Comparison of ENCODE assay signal across 8 cellular contexts in the genomic region with DNA sequence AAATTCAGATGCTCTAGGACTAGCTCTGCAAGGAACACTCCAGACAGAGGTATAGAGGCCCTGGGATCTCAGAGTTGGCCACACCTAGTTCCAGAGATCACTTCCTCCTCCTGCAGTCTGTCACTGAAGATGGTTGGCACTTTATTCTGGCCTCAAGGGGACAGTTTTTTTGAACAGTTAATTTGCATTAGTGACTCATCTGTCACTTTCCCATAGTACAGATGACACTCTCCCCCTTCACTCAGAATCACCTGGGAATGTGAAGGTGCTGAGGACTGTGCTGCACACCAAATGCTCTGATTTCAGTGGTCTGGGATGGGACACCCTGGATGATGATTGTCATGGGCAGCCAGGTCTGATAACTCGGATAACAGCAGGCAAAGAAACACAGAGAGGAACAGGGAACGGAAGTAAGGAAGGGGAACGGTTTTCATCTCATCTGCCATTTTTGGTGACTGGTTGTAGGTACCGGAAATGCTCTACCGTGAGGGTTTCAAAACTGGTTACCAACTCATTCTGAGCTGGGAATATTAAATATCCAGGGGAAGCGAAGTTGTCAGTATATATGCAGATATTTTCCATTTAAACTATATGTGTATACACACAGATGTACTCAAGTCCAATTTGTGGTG.
DNase-seq lines count a peak whose midpoint lies in the region; ATAC-seq and TF ChIP-seq lines count a peak whose summit lies in the region.
"Had no signal": no experiment of that assay in that cellular context is flagged by ENCODE, and none has a peak within 500 bp of the region (broad histone marks: within the 10 kb centered on the region; RNA-seq: fewer than 3 reads in every experiment).

No MANE protein-coding gene starts in this region.

- H2AFZ ChIP-seq in H9 (ENCODE audit: low read length), result no peak overlapping the region

- H3K23me2 ChIP-seq in H9 (ENCODE audit: insufficient read length, low read depth, low read length, poor library complexity, severe bottlenecking), result no peaks in the 10 kb centered on the region

- H3K14ac ChIP-seq in H9 (ENCODE audit: insufficient read depth, low read length), result no peak overlapping the region

- H3K9me3 Mint-ChIP-seq in H9 (no peaks in the 10 kb centered on the region), natural killer cell (no peaks in the 10 kb centered on the region)

- H3K23ac ChIP-seq in H9 (ENCODE audit: insufficient read length, low read depth, low read length), result no peak overlapping the region

- no peaks in the 10 kb centered on the region for H3K9me3 ChIP-seq in H9 (ENCODE audit: control insufficient read depth, low read depth, low read length)

- H3K79me2 ChIP-seq in H9 (ENCODE audit: insufficient read depth, low read length), result no peaks in the 10 kb centered on the region

- H3K4me1 ChIP-seq in H9 (ENCODE audit: insufficient read depth, low read length), result peaks cover 25% of the 10 kb centered on the region

- H3K56ac ChIP-seq in H9 (ENCODE audit: insufficient read length, low read depth, low read length), result no peak overlapping the region

- H2AK5ac ChIP-seq in H9 (ENCODE audit: insufficient read length, low read length), result peak overlapping the region; percentile 44

- no peak overlapping the region for H4K5ac ChIP-seq in H9 (ENCODE audit: insufficient read length, low read depth, low read length)

- H2BK120ac ChIP-seq in H9 (ENCODE audit: low read depth, low read length, poor library complexity, severe bottlenecking), result no peak overlapping the region

- H3K4me3 Mint-ChIP-seq in H9 (peak overlapping the region in 1 of 2 experiments; percentile 22; a peak in 1 of 5 replicates), natural killer cell (peak overlapping the region; percentile 11)

- H3K9ac ChIP-seq in H9 (ENCODE audit: extremely low read depth, insufficient read length, low read length), result no peak overlapping the region

- no peak overlapping the region for H2BK20ac ChIP-seq in H9 (ENCODE audit: low read depth, low read length, poor library complexity, severe bottlenecking)

- no peak overlapping the region for H4K8ac ChIP-seq in H9 (replicated peaks; ENCODE audit: insufficient read length, low read depth, low read length)

- H3K27me3 Mint-ChIP-seq in H9 (ENCODE audit: low read depth) (no peaks in the 10 kb centered on the region), natural killer cell (ENCODE audit: low read depth in 2 of 2) (no peaks in the 10 kb centered on the region)

- peak overlapping the region; percentile 59 for H4K91ac ChIP-seq in H9 (ENCODE audit: insufficient read length, low read depth, low read length)

- peak overlapping the region; percentile 46 for H3K18ac ChIP-seq in H9 (ENCODE audit: insufficient read length, low read depth, low read length)

- DNase-seq in H9 (no peak), natural killer cell (no peak), DMS153 treated with DMSO at 0.1 percent for 48 hours (lab: John Stamatoyannopoulos, UW; ENCODE audit: unreplicated experiment) (no peak), NCI-H1694 (lab: John Stamatoyannopoulos, UW) (no peak), UCSD-AML1 (lab: John Stamatoyannopoulos, UW; ENCODE audit: unreplicated experiment) (no peak)
- DNase-seq: activated effector memory CD4-positive, alpha-beta T cell treated with anti-CD3 and anti-CD28 coated beads, Interleukin-2, amount 50 U/mL, for 16 hours had no signal

- no peak overlapping the region for H2BK5ac ChIP-seq in H9 (ENCODE audit: insufficient read length, low read length)

- no peaks in the 10 kb centered on the region for H3K27me3 ChIP-seq in H9 (ENCODE audit: insufficient read depth, low read length)

- H3K4ac ChIP-seq in H9 (ENCODE audit: low read depth, low read length), result no peak overlapping the region

- no peaks in the 10 kb centered on the region for H4K20me1 ChIP-seq in H9 (ENCODE audit: control insufficient read depth, insufficient read depth, insufficient read length)

- TF ChIP-seq CTCF in H9 (conservative IDR thresholded peaks at IDR 0.05) (no peak), natural killer cell (IDR thresholded peaks at IDR 0.05) (no peak)

- H3K27ac Mint-ChIP-seq in H9 (peak overlapping the region; percentile 77 to 98 (median 81); a peak in 6 of 7 replicates), natural killer cell (peak overlapping the region in 1 of 2 donors; percentile 16)

- WGBS in H9 (ENCODE audit: extremely low coverage, insufficient read length, low lambda C conversion rate), result no CpG with 5 or more reads among the region's 6 CpGs

- H3K27ac ChIP-seq in H9 (ENCODE audit: insufficient read length, low read depth, low read length), result peak overlapping the region; percentile 71

- peak overlapping the region; percentile 4 for H3K4me2 ChIP-seq in H9 (ENCODE audit: insufficient read depth, insufficient read length, low read length)

- H3K79me1 ChIP-seq in H9 (ENCODE audit: insufficient read depth, low read depth, low read length, poor library complexity, severe bottlenecking), result no peaks in the 10 kb centered on the region

- H3K36me3 Mint-ChIP-seq in H9 (ENCODE audit: insufficient read depth in 1 of 3, low read depth in 3 of 3) (no peaks in the 10 kb centered on the region; a peak in 1 of 7 replicates), natural killer cell (peaks cover 20% of the 10 kb centered on the region)

- H2BK12ac ChIP-seq in H9 (ENCODE audit: insufficient read length, low read depth, low read length), result no peak overlapping the region

- no peak overlapping the region for H3T11ph ChIP-seq in H9 (ENCODE audit: low read length)

- intact Hi-C loops in natural killer cell (cut with micrococcal nuclease), result no loop called here

- peak; percentile 93 for ATAC-seq in GM19043 (IDR thresholded peaks at IDR 0.05; ENCODE audit: low read depth, unreplicated experiment)
- peak; percentile 98 for ATAC-seq in HG03575 (IDR thresholded peaks at IDR 0.05; ENCODE audit: extremely low read depth, insufficient number of reproducible peaks, low FRiP score, unreplicated experiment)
- ATAC-seq in natural killer cell, result no peak

- H3K4me1 Mint-ChIP-seq in H9 (peaks cover 74 to 77% of the 10 kb centered on the region in 2 experiments), natural killer cell (peaks cover 12 to 18% of the 10 kb centered on the region in 2 donors)

- H2BK15ac ChIP-seq in H9 (ENCODE audit: low read depth, low read length), result no peak overlapping the region

Comparison
In these comparisons a context has a peak if more than half of its experiments do, and no peak if none do; other contexts are left out.
1. ATAC-seq: peak in GM19043 (single experiment) and HG03575 (single experiment); none in natural killer cell (0 of 3).